12 cellular contexts compared by ENCODE assay signal in genomic region chr10:3465406-3465891, GRCh38.
DNase-seq lines count a peak whose midpoint lies in the region; ATAC-seq, FAIRE-seq and TF ChIP-seq lines count a peak whose summit lies in the region.
"Had no signal": no experiment of that assay in that cellular context is flagged by ENCODE, and none has a peak within 500 bp of the region (broad histone marks: within the 10 kb centered on the region; RNA-seq: fewer than 3 reads in every experiment).

No MANE protein-coding gene starts in this region.

- no peak for DNase-seq in A549 (ENCODE audit: low read depth in 1 of 2, low spot score in 1 of 2)
- DNase-seq in NB4 (ENCODE audit: low read depth) = peak; percentile 56
- no peak for DNase-seq in esophagus muscularis mucosa (ENCODE audit: extremely low spot score)
- no peak for DNase-seq in neural progenitor cell (ENCODE audit: low spot score)
- DNase-seq in CD4-positive, alpha-beta memory T cell = no peak
- no peak for DNase-seq in A673 (ENCODE audit: low spot score)
- no peak for DNase-seq in stimulated activated CD8-positive, alpha-beta memory T cell treated with anti-CD3 and anti-CD28 coated beads, Interleukin-4, amount 100 ng/mL, for 48 hours
- no peak for DNase-seq in SIG-M5 (lab: John Stamatoyannopoulos, UW)
- DNase-seq: BE2C; foreskin melanocyte; naive thymus-derived CD8-positive, alpha-beta T cell; NCI-H226 had no signal

- no peak for TF ChIP-seq RAD21 in A549 (conservative IDR thresholded peaks at IDR 0.05 in 1 of 2, IDR thresholded peaks at IDR 0.05 in 1 of 2)

- H3F3A ChIP-seq in neural progenitor cell (ENCODE audit: low read depth) = no peaks in the 10 kb centered on the region

- TF ChIP-seq POLR2A in A549 (IDR thresholded peaks at IDR 0.05; ENCODE audit: low read length) (no peak), NB4 (IDR thresholded peaks at IDR 0.05; ENCODE audit: extremely low read depth, insufficient read length) (no peak), esophagus muscularis mucosa (IDR thresholded peaks at IDR 0.05; ENCODE audit: low read depth) (no peak)

- H3K9me3 Mint-ChIP-seq in neural progenitor cell = no peaks in the 10 kb centered on the region
- H3K9me3 Mint-ChIP-seq in CD4-positive, alpha-beta memory T cell = peaks cover 0 to 2% (median 0%) of the 10 kb centered on the region in 8 donors
- H3K9me3 Mint-ChIP-seq: naive thymus-derived CD8-positive, alpha-beta T cell had no signal

- H3K4me1 ChIP-seq in A549 (peaks cover 38% of the 10 kb centered on the region), esophagus muscularis mucosa (peaks cover 39 to 58% (median 47%) of the 10 kb centered on the region in 4 donors), neural progenitor cell (peaks cover 16% of the 10 kb centered on the region), A673 (ENCODE audit: insufficient read depth, low read length, poor library complexity, severe bottlenecking) (peaks cover 37% of the 10 kb centered on the region)
- H3K4me1 ChIP-seq in CD4-positive, alpha-beta memory T cell (ENCODE audit: insufficient read depth, low read length) = peaks cover 29% of the 10 kb centered on the region
- H3K4me1 ChIP-seq: BE2C had no signal

- peaks cover 5% of the 10 kb centered on the region for H3K27me3 Mint-ChIP-seq in neural progenitor cell (ENCODE audit: insufficient read depth, low read depth)
- peaks cover 0 to 2% of the 10 kb centered on the region in 2 donors for H3K27me3 Mint-ChIP-seq in CD4-positive, alpha-beta memory T cell

- no peaks in the 10 kb centered on the region for H3K9me3 ChIP-seq in A549
- no peaks in the 10 kb centered on the region for H3K9me3 ChIP-seq in esophagus muscularis mucosa
- no peaks in the 10 kb centered on the region for H3K9me3 ChIP-seq in neural progenitor cell (ENCODE audit: low read depth)
- no peaks in the 10 kb centered on the region for H3K9me3 ChIP-seq in CD4-positive, alpha-beta memory T cell (ENCODE audit: control insufficient read depth in 1 of 2, low read length in 2 of 2)
- H3K9me3 ChIP-seq in A673 (ENCODE audit: low read depth, low read length, poor library complexity, severe bottlenecking) = no peaks in the 10 kb centered on the region
- H3K9me3 ChIP-seq: BE2C had no signal

- H3K4me3 ChIP-seq in A549 (no peak overlapping the region), NB4 (ENCODE audit: low read depth, low read length) (no peak overlapping the region), esophagus muscularis mucosa (no peak overlapping the region), neural progenitor cell (no peak overlapping the region), A673 (ENCODE audit: low read depth, low read length, poor library complexity, severe bottlenecking) (no peak overlapping the region)
- no peak overlapping the region for H3K4me3 ChIP-seq in CD4-positive, alpha-beta memory T cell (ENCODE audit: low read length in 2 of 2)

- no peak overlapping the region for H3K9ac ChIP-seq in neural progenitor cell

- intact Hi-C loops in esophagus muscularis mucosa (cut with DNase I) (no loop called here), A673 (cut with micrococcal nuclease; ENCODE audit: unreplicated experiment) (no loop called here)
- intact Hi-C loops in CD4-positive, alpha-beta memory T cell (cut with micrococcal nuclease) = no loop called here

- POLR2A ChIA-PET in A549 (lab: Yijun Ruan, JAX) (no interaction called here), A673 (lab: Charles Lee; ENCODE audit: low non-redundant PET) (no interaction called here)
- POLR2A ChIA-PET in CD4-positive, alpha-beta memory T cell (lab: Charles Lee; ENCODE audit: partially characterized antibody) = no interaction called here

- CTCF ChIA-PET in A549 (lab: Yijun Ruan, JAX) (interaction anchor here (1.4 to 2.5 kb wide), 3 partner anchors 268 to 316 kb away, joined by 4 to 6 read pairs (median 4); no protein-coding TSS in a partner anchor), A673 (lab: Charles Lee) (no interaction called here)
- CTCF ChIA-PET in CD4-positive, alpha-beta memory T cell (lab: Charles Lee; ENCODE audit: partially characterized antibody) = interaction anchor here (1.0 kb wide), 1 partner anchor 13 kb away, joined by 3 read pairs; no protein-coding TSS in a partner anchor

- H3K4me3 Mint-ChIP-seq in neural progenitor cell = no peak overlapping the region
- H3K4me3 Mint-ChIP-seq in CD4-positive, alpha-beta memory T cell = no peak overlapping the region
- H3K4me3 Mint-ChIP-seq: naive thymus-derived CD8-positive, alpha-beta T cell had no signal

- peaks cover 53% of the 10 kb centered on the region for H3K4me1 Mint-ChIP-seq in neural progenitor cell
- H3K4me1 Mint-ChIP-seq in CD4-positive, alpha-beta memory T cell = peaks cover 14 to 45% (median 23%) of the 10 kb centered on the region in 4 donors

- H3K4me2 ChIP-seq in A549 (peak overlapping the region; percentile 34), neural progenitor cell (no peak overlapping the region)

- no peaks in the 10 kb centered on the region for H3K36me3 Mint-ChIP-seq in neural progenitor cell
- H3K36me3 Mint-ChIP-seq in CD4-positive, alpha-beta memory T cell = no peaks in the 10 kb centered on the region
- H3K36me3 Mint-ChIP-seq: naive thymus-derived CD8-positive, alpha-beta T cell had no signal

- H3K27me3 ChIP-seq in esophagus muscularis mucosa (no peaks in the 10 kb centered on the region), neural progenitor cell (no peaks in the 10 kb centered on the region), A673 (replicated peaks; ENCODE audit: insufficient read depth, low read depth, low read length, poor library complexity) (no peaks in the 10 kb centered on the region)
- no peaks in the 10 kb centered on the region for H3K27me3 ChIP-seq in CD4-positive, alpha-beta memory T cell (ENCODE audit: insufficient read depth, low read length)
- H3K27me3 ChIP-seq: BE2C had no signal

- BruUV-seq in A673 (replicated peaks; lab: Mats Ljungman, UMichigan) = no TSS peak

- 75% methylated on average over 11 of the region's 11 CpGs for WGBS in A549 (ENCODE audit: missing lambda C conversion rate)
- 73% methylated on average over 11 of the region's 11 CpGs for WGBS in esophagus muscularis mucosa

- peak overlapping the region; percentile 74 for H2AFZ ChIP-seq in neural progenitor cell (replicated peaks)

- peak overlapping the region; percentile 52 to 74; a peak in 5 of 6 replicates for H3K27ac ChIP-seq in A549
- H3K27ac ChIP-seq in esophagus muscularis mucosa (replicated peaks in 1 of 4) = peak overlapping the region; percentile 84 to 91 (median 90)
- no peak overlapping the region for H3K27ac ChIP-seq in neural progenitor cell
- H3K27ac ChIP-seq in CD4-positive, alpha-beta memory T cell (ENCODE audit: low read depth, low read length) = no peak overlapping the region
- no peak overlapping the region for H3K27ac ChIP-seq in A673 (ENCODE audit: low read depth, low read length, poor library complexity, severe bottlenecking)

- TF ChIP-seq CTCF in A549 (IDR thresholded peaks at IDR 0.05) (no peak), NB4 (IDR thresholded peaks at IDR 0.05; ENCODE audit: low read depth, low read length) (no peak), esophagus muscularis mucosa (IDR thresholded peaks at IDR 0.05) (no peak), neural progenitor cell (IDR thresholded peaks at IDR 0.05) (no peak), A673 (conservative IDR thresholded peaks at IDR 0.05; ENCODE audit: low read depth, low read length) (no peak)

- FAIRE-seq in A549 (lab: Jason Lieb, UNC) = no peak

- H3K79me2 ChIP-seq in neural progenitor cell (ENCODE audit: low read depth) = no peaks in the 10 kb centered on the region

- no peak for ATAC-seq in A549
- ATAC-seq: naive thymus-derived CD8-positive, alpha-beta T cell had no signal

- TF ChIP-seq EP300 in A549 (IDR thresholded peaks at IDR 0.05) = no peak
- TF ChIP-seq EP300 in esophagus muscularis mucosa (IDR thresholded peaks at IDR 0.05) = no peak

- peak overlapping the region; percentile 2 for H3K27ac Mint-ChIP-seq in neural progenitor cell
- H3K27ac Mint-ChIP-seq in CD4-positive, alpha-beta memory T cell = no peak overlapping the region
- H3K27ac Mint-ChIP-seq: naive thymus-derived CD8-positive, alpha-beta T cell had no signal

- H3K36me3 ChIP-seq in esophagus muscularis mucosa (no peaks in the 10 kb centered on the region), neural progenitor cell (no peaks in the 10 kb centered on the region), A673 (ENCODE audit: insufficient read depth, low read length, poor library complexity, severe bottlenecking) (no peaks in the 10 kb centered on the region)
- H3K36me3 ChIP-seq in CD4-positive, alpha-beta memory T cell (ENCODE audit: insufficient read depth, low read length) = no peaks in the 10 kb centered on the region
- H3K36me3 ChIP-seq: BE2C had no signal

- no peaks in the 10 kb centered on the region for H4K20me1 ChIP-seq in neural progenitor cell (ENCODE audit: low read depth)

TF ChIP-seq in A549, 52 proteins besides CTCF, POLR2A, EP300 and RAD21:
- no peak for TF ChIP-seq POLR2AphosphoS2 (conservative IDR thresholded peaks at IDR 0.05; ENCODE audit: low read length)
- no peak for TF ChIP-seq PBX3 (IDR thresholded peaks at IDR 0.05)
- TF ChIP-seq NR3C1 (IDR thresholded peaks at IDR 0.05) = no peak
- TF ChIP-seq RFX5 (IDR thresholded peaks at IDR 0.05) = no peak
- TF ChIP-seq HEYL (CRISPR knock-in tag; IDR thresholded peaks at IDR 0.05) = no peak

Comparison
In these comparisons a context has a peak if more than half of its experiments do, and no peak if none do; other contexts are left out.
1. H3K27ac ChIP-seq: peak in A549 (2 of 2) and esophagus muscularis mucosa (4 of 4); none in neural progenitor cell (single experiment), CD4-positive, alpha-beta memory T cell (single experiment) and A673 (single experiment).